ENCODE assay signal across 27 cellular contexts in the genomic region with DNA sequence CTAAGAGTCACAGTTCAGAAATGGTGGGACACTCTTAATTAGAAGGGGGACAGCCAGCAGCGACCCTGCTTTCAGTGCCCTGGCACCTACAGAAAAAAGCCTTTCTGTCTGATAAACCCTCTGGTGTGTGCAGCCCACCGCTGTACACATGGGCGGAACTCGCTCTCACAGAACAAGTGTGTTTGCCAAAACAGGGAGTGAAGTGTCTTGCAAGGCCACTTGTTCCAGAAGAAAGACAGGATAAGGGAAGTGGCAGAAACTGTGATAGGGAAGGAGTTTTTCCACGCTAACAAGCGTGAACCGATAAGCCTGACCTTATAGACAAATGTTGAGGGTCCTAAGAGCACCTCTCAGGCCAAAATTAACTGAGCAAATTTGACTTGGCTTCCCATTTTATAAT.
"Had no signal": no experiment of that assay in that cellular context is flagged by ENCODE, and none has a peak within 500 bp of the region (broad histone marks: within the 10 kb centered on the region; RNA-seq: fewer than 3 reads in every experiment).

No MANE protein-coding gene starts in this region.

- H3K4me3 Mint-ChIP-seq: memory B cell; mesothelial cell of epicardium; naive B cell; natural killer cell treated with Interleukin-12 subunit alpha and Interleukin-12 subunit beta and Interleukin-15 and Interleukin-18, amount 100 ng/mL, for 72 hours; neural crest cell; stimulated activated naive B cell treated with anti-CD40 and anti-IgM and Interleukin-4, amounts not matched to agents 10 μg/mL and 1 μg/mL and 100 μg/mL, for 72 hours; stimulated activated naive CD8-positive, alpha-beta T cell treated with anti-CD3 and anti-CD28 coated beads, Interleukin-15, Interleukin-2, amounts not matched to agents 100 ng/mL and 50 ng/mL, for 24 hours had no signal

- ATAC-seq: esophagus mucosa; gastrocnemius medialis; left lobe of liver; mucosa of descending colon; natural killer cell treated with Interleukin-12 subunit alpha and Interleukin-12 subunit beta and Interleukin-15 and Interleukin-18, amount 100 ng/mL, for 72 hours; psoas muscle; right lobe of liver; stimulated activated naive B cell treated with anti-CD40 and anti-IgM and Interleukin-4, amounts not matched to agents 10 μg/mL and 1 μg/mL and 100 μg/mL, for 72 hours had no signal

- H3K4me1 Mint-ChIP-seq: memory B cell had no signal

- H2AFZ ChIP-seq: parathyroid adenoma had no signal

- DNase-seq: central memory CD4-positive, alpha-beta T cell; dorsolateral prefrontal cortex; effector CD4-positive, alpha-beta T cell; foreskin fibroblast; gastrocnemius medialis; head of caudate nucleus; kidney; mucosa of descending colon; naive B cell; psoas muscle; right lobe of liver; small intestine; stimulated activated CD4-positive, alpha-beta T cell treated with anti-CD3 and anti-CD28 coated beads, Interleukin-15, amount 100 ng/mL, for 24 hours; stimulated activated CD4-positive, alpha-beta T cell treated with anti-CD3 and anti-CD28 coated beads, Interleukin-2, amount 100 ng/mL, for 48 hours; stimulated activated naive B cell treated with anti-CD40 and anti-IgM and Interleukin-4, amounts not matched to agents 10 μg/mL and 1 μg/mL and 100 μg/mL, for 72 hours; transverse colon had no signal

- H3K27me3 ChIP-seq: dorsolateral prefrontal cortex, gastrocnemius medialis, right lobe of liver, transverse colon had no signal

- H3K9me3 ChIP-seq: gastrocnemius medialis, mucosa of descending colon, psoas muscle, right lobe of liver, thoracic aorta, transverse colon had no signal

- H3K27me3 Mint-ChIP-seq: memory B cell; naive B cell; natural killer cell treated with Interleukin-12 subunit alpha and Interleukin-12 subunit beta and Interleukin-15 and Interleukin-18, amount 100 ng/mL, for 72 hours; stimulated activated naive B cell treated with anti-CD40 and anti-IgM and Interleukin-4, amounts not matched to agents 10 μg/mL and 1 μg/mL and 100 μg/mL, for 72 hours; stimulated activated naive CD8-positive, alpha-beta T cell treated with anti-CD3 and anti-CD28 coated beads, Interleukin-15, Interleukin-2, amounts not matched to agents 100 ng/mL and 50 ng/mL, for 24 hours had no signal

- H3K36me3 ChIP-seq: gastrocnemius medialis, right lobe of liver, thoracic aorta, transverse colon had no signal

- H3K27ac Mint-ChIP-seq: memory B cell; mesothelial cell of epicardium; natural killer cell treated with Interleukin-12 subunit alpha and Interleukin-12 subunit beta and Interleukin-15 and Interleukin-18, amount 100 ng/mL, for 72 hours; stimulated activated naive B cell treated with anti-CD40 and anti-IgM and Interleukin-4, amounts not matched to agents 10 μg/mL and 1 μg/mL and 100 μg/mL, for 72 hours; stimulated activated naive CD8-positive, alpha-beta T cell treated with anti-CD3 and anti-CD28 coated beads, Interleukin-15, Interleukin-2, amounts not matched to agents 100 ng/mL and 50 ng/mL, for 24 hours had no signal

- H3K9me3 Mint-ChIP-seq: memory B cell; mesothelial cell of epicardium; naive B cell; natural killer cell treated with Interleukin-12 subunit alpha and Interleukin-12 subunit beta and Interleukin-15 and Interleukin-18, amount 100 ng/mL, for 72 hours; neural crest cell; stimulated activated naive B cell treated with anti-CD40 and anti-IgM and Interleukin-4, amounts not matched to agents 10 μg/mL and 1 μg/mL and 100 μg/mL, for 72 hours; stimulated activated naive CD8-positive, alpha-beta T cell treated with anti-CD3 and anti-CD28 coated beads, Interleukin-15, Interleukin-2, amounts not matched to agents 100 ng/mL and 50 ng/mL, for 24 hours had no signal

- H3K4me3 ChIP-seq: dorsolateral prefrontal cortex, gastrocnemius medialis, lung, mucosa of descending colon, psoas muscle, right lobe of liver, thoracic aorta, transverse colon had no signal

- H3K9ac ChIP-seq: parathyroid adenoma had no signal

- H3K36me3 Mint-ChIP-seq: mesothelial cell of epicardium; natural killer cell treated with Interleukin-12 subunit alpha and Interleukin-12 subunit beta and Interleukin-15 and Interleukin-18, amount 100 ng/mL, for 72 hours had no signal

- H3K27ac ChIP-seq: dorsolateral prefrontal cortex, epithelial cell of prostate, gastrocnemius medialis, parathyroid adenoma, psoas muscle, right lobe of liver, thoracic aorta, transverse colon had no signal
